26 cellular contexts compared by ENCODE assay signal in genomic region chr9:8726692-8727091, GRCh38.
DNase-seq lines count a peak whose midpoint lies in the region; ATAC-seq and TF ChIP-seq lines count a peak whose summit lies in the region.
"Had no signal": no experiment of that assay in that cellular context is flagged by ENCODE, and none has a peak within 500 bp of the region (broad histone marks: within the 10 kb centered on the region; RNA-seq: fewer than 3 reads in every experiment).

No MANE protein-coding gene starts in this region.

- H3K4me3 Mint-ChIP-seq in nephron = no peak overlapping the region
- H3K4me3 Mint-ChIP-seq in stimulated activated naive B cell treated with anti-CD40 and anti-IgM and Interleukin-4, amounts not matched to agents 10 μg/mL and 1 μg/mL and 100 μg/mL, for 72 hours = no peak overlapping the region
- H3K4me3 Mint-ChIP-seq in activated CD4-positive, alpha-beta memory T cell treated with anti-CD3 and anti-CD28 coated beads, Interleukin-2, amount 10 ng/mL, durations not matched to agents 7 days and 5 days = no peak overlapping the region
- H3K4me3 Mint-ChIP-seq: CD14-positive monocyte; CD4-positive, alpha-beta memory T cell; CD4-positive, CD25-positive, alpha-beta regulatory T cell; CD8-positive, alpha-beta memory T cell had no signal

- no peak overlapping the region for H2AK5ac ChIP-seq in neuronal stem cell (ENCODE audit: low read depth, low read length)

- H3K4me2 ChIP-seq in neuronal stem cell (ENCODE audit: insufficient read depth, low read length, poor library complexity, severe bottlenecking) = no peak overlapping the region
- H3K4me2 ChIP-seq: BLaER1 had no signal

- peak overlapping the region in 2 of 3 experiments; percentile 0 to 20 for H3K27ac Mint-ChIP-seq in nephron
- peak overlapping the region; percentile 71 for H3K27ac Mint-ChIP-seq in stimulated activated naive B cell treated with anti-CD40 and anti-IgM and Interleukin-4, amounts not matched to agents 10 μg/mL and 1 μg/mL and 100 μg/mL, for 72 hours
- no peak overlapping the region for H3K27ac Mint-ChIP-seq in activated CD4-positive, alpha-beta memory T cell treated with anti-CD3 and anti-CD28 coated beads, Interleukin-2, amount 10 ng/mL, durations not matched to agents 7 days and 5 days
- H3K27ac Mint-ChIP-seq: CD14-positive monocyte; CD4-positive, alpha-beta memory T cell; CD8-positive, alpha-beta memory T cell had no signal

- H3K9me3 ChIP-seq in HEK293 (ENCODE audit: control insufficient read depth, insufficient read depth, low read depth, low read length) = no peaks in the 10 kb centered on the region
- H3K9me3 ChIP-seq in neuronal stem cell (replicated peaks in 1 of 2; ENCODE audit: control insufficient read depth in 2 of 2, insufficient read depth in 1 of 2, low read depth in 1 of 2, low read length in 2 of 2) = no peaks in the 10 kb centered on the region
- H3K9me3 ChIP-seq: BE2C, BLaER1 had no signal

- H3K14ac ChIP-seq in neuronal stem cell (ENCODE audit: low read length) = no peak overlapping the region

- no peak overlapping the region for H2BK12ac ChIP-seq in neuronal stem cell (ENCODE audit: low read length)

- H3K23ac ChIP-seq in neuronal stem cell (ENCODE audit: low read depth, low read length, poor library complexity) = no peak overlapping the region

- no peak for ATAC-seq in stimulated activated naive B cell treated with anti-CD40 and anti-IgM and Interleukin-4, amounts not matched to agents 10 μg/mL and 1 μg/mL and 100 μg/mL, for 72 hours (replicated peaks)
- no peak for ATAC-seq in HG03175 (IDR thresholded peaks at IDR 0.05; ENCODE audit: unreplicated experiment)
- ATAC-seq: GM12878 had no signal

- H4K8ac ChIP-seq in neuronal stem cell (ENCODE audit: low read depth, low read length) = no peak overlapping the region

- POLR2A ChIA-PET in HEK293 (lab: Yijun Ruan, JAX) = no interaction called here
- POLR2A ChIA-PET in activated CD4-positive, alpha-beta memory T cell treated with anti-CD3 and anti-CD28 coated beads, Interleukin-2, amount 10 ng/mL, durations not matched to agents 7 days and 5 days (lab: Charles Lee) = no interaction called here

- H3K36me3 ChIP-seq in HEK293 (ENCODE audit: control insufficient read depth in 2 of 2, insufficient read depth in 1 of 2, low read length in 2 of 2) (no peaks in the 10 kb centered on the region), neuronal stem cell (replicated peaks in 1 of 2; ENCODE audit: control insufficient read depth in 2 of 2, insufficient read depth in 2 of 2, low read length in 2 of 2) (peaks cover 0 to 4% of the 10 kb centered on the region in 2 donors)
- H3K36me3 ChIP-seq: BE2C, BLaER1 had no signal

- no peaks in the 10 kb centered on the region for H3K27me3 ChIP-seq in neuronal stem cell (ENCODE audit: control insufficient read depth in 3 of 3, insufficient read depth in 3 of 3, low read depth in 1 of 3, low read length in 3 of 3)
- H3K27me3 ChIP-seq: BE2C, BLaER1 had no signal

- H3K4ac ChIP-seq in neuronal stem cell (ENCODE audit: low read length) = no peak overlapping the region

- CTCF ChIA-PET in HEK293 (lab: Yijun Ruan, JAX) = no interaction called here
- CTCF ChIA-PET in activated CD4-positive, alpha-beta memory T cell treated with anti-CD3 and anti-CD28 coated beads, Interleukin-2, amount 10 ng/mL, durations not matched to agents 7 days and 5 days (lab: Charles Lee) = no interaction called here

- no peak overlapping the region for H2BK15ac ChIP-seq in neuronal stem cell (ENCODE audit: low read length)

- DNase-seq in neuronal stem cell (ENCODE audit: low spot score) = no peak
- no peak for DNase-seq in stimulated activated naive B cell treated with anti-CD40 and anti-IgM and Interleukin-4, amounts not matched to agents 10 μg/mL and 1 μg/mL and 100 μg/mL, for 72 hours
- DNase-seq in NCI-H187 treated with DMSO at 0.1 percent for 48 hours (lab: John Stamatoyannopoulos, UW) = no peak
- no peak for DNase-seq in activated CD4-positive, alpha-beta memory T cell treated with anti-CD3 and anti-CD28 coated beads, Interleukin-2, amount 10 ng/mL, durations not matched to agents 7 days and 5 days
- DNase-seq in middle frontal gyrus (ENCODE audit: extremely low spot score, low spot score) = no peak
- DNase-seq: 8988T; ACHN; BE2C; C1 segment of cervical spinal cord; CD4-positive, alpha-beta memory T cell; CD4-positive, CD25-positive, alpha-beta regulatory T cell; CD8-positive, alpha-beta memory T cell; COR-L47; DMS 273 treated with DMSO at 0.1 percent for 48 hours; DMS153; DMS53; DMS79; DND-41; EL; GDM1 had no signal

- H3K18ac ChIP-seq in neuronal stem cell (ENCODE audit: low read length) = peak overlapping the region; percentile 80

- peaks cover 49% of the 10 kb centered on the region for H3K4me1 Mint-ChIP-seq in nephron
- H3K4me1 Mint-ChIP-seq in stimulated activated naive B cell treated with anti-CD40 and anti-IgM and Interleukin-4, amounts not matched to agents 10 μg/mL and 1 μg/mL and 100 μg/mL, for 72 hours = no peaks in the 10 kb centered on the region
- H3K4me1 Mint-ChIP-seq in activated CD4-positive, alpha-beta memory T cell treated with anti-CD3 and anti-CD28 coated beads, Interleukin-2, amount 10 ng/mL, durations not matched to agents 7 days and 5 days = no peaks in the 10 kb centered on the region
- H3K4me1 Mint-ChIP-seq: CD14-positive monocyte; CD4-positive, alpha-beta memory T cell; CD4-positive, CD25-positive, alpha-beta regulatory T cell; CD8-positive, alpha-beta memory T cell had no signal

- no CpG with 5 or more reads among the region's 4 CpGs for WGBS in neuronal stem cell (ENCODE audit: extremely low coverage in 2 of 2, insufficient read length in 2 of 2, insufficient replicate concordance in 1 of 2), 2 donors

- TF ChIP-seq CTCF in HEK293 (tag by site-specific recombination; IDR thresholded peaks at IDR 0.05) (no peak), nephron (IDR thresholded peaks at IDR 0.05; ENCODE audit: unreplicated experiment in 3 of 3) (no peak)

- H4K91ac ChIP-seq in neuronal stem cell (ENCODE audit: low read depth, low read length, poor library complexity) = no peak overlapping the region

- H3K9me3 Mint-ChIP-seq in nephron = no peaks in the 10 kb centered on the region
- no peaks in the 10 kb centered on the region for H3K9me3 Mint-ChIP-seq in stimulated activated naive B cell treated with anti-CD40 and anti-IgM and Interleukin-4, amounts not matched to agents 10 μg/mL and 1 μg/mL and 100 μg/mL, for 72 hours
- H3K9me3 Mint-ChIP-seq in activated CD4-positive, alpha-beta memory T cell treated with anti-CD3 and anti-CD28 coated beads, Interleukin-2, amount 10 ng/mL, durations not matched to agents 7 days and 5 days = no peaks in the 10 kb centered on the region
- H3K9me3 Mint-ChIP-seq: CD4-positive, alpha-beta memory T cell; CD8-positive, alpha-beta memory T cell had no signal

- H3K36me3 Mint-ChIP-seq in nephron (ENCODE audit: low read depth) = peaks cover 31% of the 10 kb centered on the region
- no peaks in the 10 kb centered on the region for H3K36me3 Mint-ChIP-seq in stimulated activated naive B cell treated with anti-CD40 and anti-IgM and Interleukin-4, amounts not matched to agents 10 μg/mL and 1 μg/mL and 100 μg/mL, for 72 hours
- H3K36me3 Mint-ChIP-seq in activated CD4-positive, alpha-beta memory T cell treated with anti-CD3 and anti-CD28 coated beads, Interleukin-2, amount 10 ng/mL, durations not matched to agents 7 days and 5 days (ENCODE audit: low read depth) = no peaks in the 10 kb centered on the region
- H3K36me3 Mint-ChIP-seq: CD14-positive monocyte; CD4-positive, alpha-beta memory T cell; CD4-positive, CD25-positive, alpha-beta regulatory T cell; CD8-positive, alpha-beta memory T cell had no signal

- H3K4me1 ChIP-seq in HEK293 (ENCODE audit: control insufficient read depth, insufficient read depth, low read length) = peaks cover 6% of the 10 kb centered on the region
- peaks cover 0 to 4% of the 10 kb centered on the region in 2 donors for H3K4me1 ChIP-seq in neuronal stem cell (ENCODE audit: control insufficient read depth in 2 of 2, insufficient read depth in 1 of 2, low read depth in 1 of 2, low read length in 2 of 2)
- H3K4me1 ChIP-seq: BE2C had no signal

- no peak overlapping the region for H2BK5ac ChIP-seq in neuronal stem cell (ENCODE audit: low read length)

- H3K27ac ChIP-seq in HEK293 (ENCODE audit: extremely low read depth, low read depth, low read length) (no peak overlapping the region), neuronal stem cell (replicated peaks; ENCODE audit: low read length) (peak overlapping the region; percentile 48)
- H3K27ac ChIP-seq: BLaER1 had no signal

- no peak overlapping the region for H3K9ac ChIP-seq in neuronal stem cell (ENCODE audit: low read depth, low read length, poor library complexity)
- H3K9ac ChIP-seq: BLaER1 had no signal

- H3K79me1 ChIP-seq in neuronal stem cell (ENCODE audit: low read depth, low read length) = no peaks in the 10 kb centered on the region

- H2BK120ac ChIP-seq in neuronal stem cell (ENCODE audit: low read depth, low read length) = no peak overlapping the region

- no peak overlapping the region for H2AFZ ChIP-seq in neuronal stem cell (ENCODE audit: low read length)

- H3K4me3 ChIP-seq in HEK293 (ENCODE audit: low read depth, low read length) (no peak overlapping the region), neuronal stem cell (ENCODE audit: low read length in 2 of 2) (no peak overlapping the region)
- H3K4me3 ChIP-seq: BLaER1, GM12878 had no signal

- peaks cover 3% of the 10 kb centered on the region for H3K27me3 Mint-ChIP-seq in nephron (ENCODE audit: low read depth)
- H3K27me3 Mint-ChIP-seq in stimulated activated naive B cell treated with anti-CD40 and anti-IgM and Interleukin-4, amounts not matched to agents 10 μg/mL and 1 μg/mL and 100 μg/mL, for 72 hours = no peaks in the 10 kb centered on the region
- no peaks in the 10 kb centered on the region for H3K27me3 Mint-ChIP-seq in activated CD4-positive, alpha-beta memory T cell treated with anti-CD3 and anti-CD28 coated beads, Interleukin-2, amount 10 ng/mL, durations not matched to agents 7 days and 5 days
- H3K27me3 Mint-ChIP-seq: CD4-positive, CD25-positive, alpha-beta regulatory T cell; CD8-positive, alpha-beta memory T cell had no signal

TF ChIP-seq in HEK293, 187 proteins besides CTCF, POLR2A, EP300 and RAD21:
- TF ChIP-seq ZNF121 (tag by site-specific recombination; IDR thresholded peaks at IDR 0.05) = peak; percentile 54; the same call in 1 of the 2 replicates
- no peak for TF ChIP-seq ZNF785 (tag by site-specific recombination; IDR thresholded peaks at IDR 0.05)
